8 cellular contexts compared by ENCODE assay signal in genomic region chr3:115692887-115693524, GRCh38.
DNase-seq lines count a peak whose midpoint lies in the region; ATAC-seq lines count a peak whose summit lies in the region.

No MANE protein-coding gene starts in this region.

- H3K27me3 Mint-ChIP-seq in activated CD4-positive, alpha-beta memory T cell treated with anti-CD3 and anti-CD28 coated beads for 36 hours: no peaks in the 10 kb centered on the region

- no peak overlapping the region for H3K4me3 Mint-ChIP-seq in activated CD4-positive, alpha-beta memory T cell treated with anti-CD3 and anti-CD28 coated beads for 36 hours

- H3K4me3 ChIP-seq in effector memory CD4-positive, alpha-beta T cell (ENCODE audit: insufficient read depth, low read depth, low read length, poor library complexity, severe bottlenecking): no peak overlapping the region

- no peaks in the 10 kb centered on the region for H3K4me1 Mint-ChIP-seq in activated CD4-positive, alpha-beta memory T cell treated with anti-CD3 and anti-CD28 coated beads for 36 hours (ENCODE audit: low read depth)

- H3K4me1 ChIP-seq in effector memory CD4-positive, alpha-beta T cell (ENCODE audit: control insufficient read depth, insufficient read depth, low read length, poor library complexity, severe bottlenecking): no peaks in the 10 kb centered on the region

- CTCF ChIA-PET in activated CD4-positive, alpha-beta memory T cell treated with anti-CD3 and anti-CD28 coated beads for 36 hours (lab: Charles Lee): interaction anchor here (0.6 to 2.5 kb wide), 19 partner anchors 11 to 866 kb away, joined by 3 to 24 read pairs (median 4); no protein-coding TSS in a partner anchor

- no peak overlapping the region for H3K27ac Mint-ChIP-seq in activated CD4-positive, alpha-beta memory T cell treated with anti-CD3 and anti-CD28 coated beads for 36 hours

- no peaks in the 10 kb centered on the region for H3K9me3 ChIP-seq in effector memory CD4-positive, alpha-beta T cell (ENCODE audit: control insufficient read depth, low read length)

- peak; percentile 98 for ATAC-seq in GM19463 (IDR thresholded peaks at IDR 0.05; ENCODE audit: unreplicated experiment)
- ATAC-seq in HG03558 (IDR thresholded peaks at IDR 0.05; ENCODE audit: extremely low read depth, unreplicated experiment): peak; percentile 90

- peak; percentile 83 for DNase-seq in COR-L47 (lab: John Stamatoyannopoulos, UW)
- peak; percentile 58 for DNase-seq in NCI-H526 treated with DMSO at 0.1 percent for 48 hours (lab: John Stamatoyannopoulos, UW)
- DNase-seq in activated CD4-positive, alpha-beta memory T cell treated with anti-CD3 and anti-CD28 coated beads for 36 hours: peak; percentile 78
- peak; percentile 14 to 43 (median 21) for DNase-seq in effector memory CD4-positive, alpha-beta T cell
- DNase-seq in midbrain (lab: John Stamatoyannopoulos, UW): peak; percentile 83
- peak; percentile 16 to 29 for DNase-seq in stimulated activated CD8-positive, alpha-beta memory T cell treated with anti-CD3 and anti-CD28 coated beads, Interleukin-4, amount 100 ng/mL, for 1 hour (ENCODE audit: low read depth in 2 of 2, low spot score in 1 of 2)

- no peaks in the 10 kb centered on the region for H3K36me3 Mint-ChIP-seq in activated CD4-positive, alpha-beta memory T cell treated with anti-CD3 and anti-CD28 coated beads for 36 hours

- no peak overlapping the region for H3K27ac ChIP-seq in effector memory CD4-positive, alpha-beta T cell (ENCODE audit: insufficient read depth, low read length, poor library complexity, severe bottlenecking)

- POLR2A ChIA-PET in activated CD4-positive, alpha-beta memory T cell treated with anti-CD3 and anti-CD28 coated beads for 36 hours (lab: Charles Lee): no interaction called here

- H3K36me3 ChIP-seq in effector memory CD4-positive, alpha-beta T cell (ENCODE audit: control insufficient read depth, insufficient read depth, low read length): no peaks in the 10 kb centered on the region

- no peaks in the 10 kb centered on the region for H3K27me3 ChIP-seq in effector memory CD4-positive, alpha-beta T cell (replicated peaks; ENCODE audit: control insufficient read depth, insufficient read depth, low read length, poor library complexity, severe bottlenecking)

- H3K9me3 Mint-ChIP-seq in activated CD4-positive, alpha-beta memory T cell treated with anti-CD3 and anti-CD28 coated beads for 36 hours: no peaks in the 10 kb centered on the region

- intact Hi-C loops in activated CD4-positive, alpha-beta memory T cell treated with anti-CD3 and anti-CD28 coated beads for 36 hours (cut with micrococcal nuclease): loop anchor here (1.0 to 5.0 kb wide), 8 partner anchors 34 to 866 kb away; no protein-coding TSS in a partner anchor

Comparison
In these comparisons a context has a peak if more than half of its experiments do, and no peak if none do; other contexts are left out.
1. DNase-seq: peak in every context shown above with its lines; median percentile 83 in COR-L47; 83 in midbrain; 78 in activated CD4-positive, alpha-beta memory T cell treated with anti-CD3 and anti-CD28 coated beads for 36 hours; 58 in NCI-H526 treated with DMSO at 0.1 percent for 48 hours; 22 in stimulated activated CD8-positive, alpha-beta memory T cell treated with anti-CD3 and anti-CD28 coated beads, Interleukin-4, amount 100 ng/mL, for 1 hour; 21 in effector memory CD4-positive, alpha-beta T cell.